Comparison of ENCODE assay signal across 10 cellular contexts in genomic region chr1:9960705-9961562, GRCh38. TPM values are rescaled to one million over a fixed set of nuclear protein-coding genes. Genes with fewer than 3 reads are reported as not detected.
DNase-seq lines count a peak whose midpoint lies in the region; ATAC-seq and TF ChIP-seq lines count a peak whose summit lies in the region.
"Had no signal": no experiment of that assay in that cellular context is flagged by ENCODE, and none has a peak within 500 bp of the region (broad histone marks: within the 10 kb centered on the region; RNA-seq: fewer than 3 reads in every experiment).

No MANE protein-coding gene starts in this region.

- H3K9me3 ChIP-seq in Peyer's patch, result no peaks in the 10 kb centered on the region
- H3K9me3 ChIP-seq: testis had no signal

- peak overlapping the region; percentile 49 for H3K4me3 Mint-ChIP-seq in memory B cell

- no peak for TF ChIP-seq CTCF in Peyer's patch (IDR thresholded peaks at IDR 0.05)

- TF ChIP-seq POLR2A in Peyer's patch (IDR thresholded peaks at IDR 0.05), result no peak

- H3K4me3 ChIP-seq in Peyer's patch, result no peak overlapping the region
- H3K4me3 ChIP-seq: testis had no signal

- no peak overlapping the region for H3K27ac ChIP-seq in Peyer's patch
- H3K27ac ChIP-seq: testis had no signal

- peak; percentile 89 for ATAC-seq in HG02943 (IDR thresholded peaks at IDR 0.05; ENCODE audit: low read depth, unreplicated experiment)
- peak; percentile 99 for ATAC-seq in memory B cell (ENCODE audit: low read depth)

- H3K27me3 ChIP-seq in Peyer's patch, result no peaks in the 10 kb centered on the region
- H3K27me3 ChIP-seq: testis had no signal

- H3K27me3 Mint-ChIP-seq in memory B cell, result no peaks in the 10 kb centered on the region

- H3K9me3 Mint-ChIP-seq in memory B cell, result no peaks in the 10 kb centered on the region

- peak overlapping the region; percentile 60 for H3K27ac Mint-ChIP-seq in memory B cell

- H3K4me1 ChIP-seq in Peyer's patch, result no peaks in the 10 kb centered on the region

- DNase-seq in EH (ENCODE audit: low read depth) (peak; percentile 9), NCI-H69 (lab: John Stamatoyannopoulos, UW) (peak; percentile 88), memory B cell (ENCODE audit: low spot score in 2 of 2) (peak; percentile 13 to 47), kidney glomerular epithelial cell (lab: John Stamatoyannopoulos, UW) (no peak), Peyer's patch (no peak), globus pallidus (ENCODE audit: low spot score) (no peak)
- no peak for DNase-seq in activated T-cell treated with anti-CD3 and anti-CD28 coated beads, Interleukin-2, amount 50 U/mL, for 48 hours
- DNase-seq: left cardiac atrium had no signal

- H3K36me3 Mint-ChIP-seq in memory B cell, result no peaks in the 10 kb centered on the region

- H3K4me1 Mint-ChIP-seq in memory B cell, result peaks cover 9% of the 10 kb centered on the region

- no peaks in the 10 kb centered on the region for H3K36me3 ChIP-seq in Peyer's patch

RNA-seq across cellular contexts. Expression of gene NMNAT1, which starts 17.7 kb away (rescaled TPM):
- 10 to 100 TPM in 3 of 4 donors, 1 to 10 TPM in 1; 5.8 to 27.9 (median 18.8) TPM for total RNA-seq in Peyer's patch

RNA-seq across cellular contexts. Expression of gene LZIC, which starts 17.7 kb away (rescaled TPM):
- 10 to 100 TPM; 20.2 to 38.8 (median 31.6) TPM for total RNA-seq in Peyer's patch

RNA-seq across cellular contexts. Expression of gene RBP7, which starts 36.1 kb away (rescaled TPM):
- 1 to 10 TPM in 1 of 4 donors, not detected in 3; 2.3 TPM for total RNA-seq in Peyer's patch

RNA-seq across cellular contexts. Expression of gene CTNNBIP1, which starts 50.9 kb away (rescaled TPM):
- 10 to 100 TPM; 24.0 to 30.5 (median 28.5) TPM for total RNA-seq in Peyer's patch

Comparison
In these comparisons a context has a peak if more than half of its experiments do, and no peak if none do; other contexts are left out.
1. DNase-seq: peak in EH (single experiment), NCI-H69 (single experiment) and memory B cell (2 of 2); none in activated T-cell treated with anti-CD3 and anti-CD28 coated beads, Interleukin-2, amount 50 U/mL, for 48 hours (0 of 2), kidney glomerular epithelial cell (single experiment), Peyer's patch (0 of 3) and globus pallidus (single experiment).